ENCODE assay signal across 11 cellular contexts in the genomic region with DNA sequence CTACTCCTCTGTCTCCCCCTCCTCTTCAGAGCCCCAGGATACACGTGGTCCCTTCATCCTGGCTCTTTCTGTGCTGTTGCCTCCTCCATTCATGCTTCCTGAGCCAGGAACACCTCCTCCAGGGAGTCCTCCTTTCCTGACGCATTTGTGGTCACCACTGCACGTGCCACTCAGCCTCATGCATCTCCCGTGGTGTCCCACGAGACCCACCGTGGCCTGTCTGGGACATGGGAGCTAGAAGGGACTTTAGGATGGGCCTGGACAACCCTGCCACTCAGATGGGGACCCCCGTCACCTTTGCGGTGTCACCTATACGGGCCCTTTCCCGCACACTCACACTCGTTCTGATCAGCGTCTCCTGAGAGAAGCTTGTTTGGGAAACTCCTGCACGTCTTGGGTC. TPM values are rescaled to one million over a fixed set of nuclear protein-coding genes. Genes with fewer than 3 reads are reported as not detected.
DNase-seq lines count a peak whose midpoint lies in the region; ATAC-seq and TF ChIP-seq lines count a peak whose summit lies in the region.
"Had no signal": no experiment of that assay in that cellular context is flagged by ENCODE, and none has a peak within 500 bp of the region (broad histone marks: within the 10 kb centered on the region; RNA-seq: fewer than 3 reads in every experiment).

No MANE protein-coding gene starts in this region.

- H3K9me3 ChIP-seq in effector memory CD4-positive, alpha-beta T cell (ENCODE audit: control insufficient read depth, low read length), result no peaks in the 10 kb centered on the region
- no peaks in the 10 kb centered on the region for H3K9me3 ChIP-seq in vagina

- DNase-seq in Right ventricle myocardium superior (peak; percentile 44), left ventricle myocardium superior (no peak), vagina (ENCODE audit: extremely low spot score in 2 of 2) (no peak), mesothelial cell of epicardium (ENCODE audit: low spot score in 2 of 2, unreplicated experiment in 2 of 2) (no peak)
- DNase-seq in effector memory CD4-positive, alpha-beta T cell, result no peak
- no peak for DNase-seq in stimulated activated naive CD4-positive, alpha-beta T cell (lab: John Stamatoyannopoulos, UW)
- no peak for DNase-seq in activated effector memory CD4-positive, alpha-beta T cell treated with Interleukin-2 at 50 U/mL for 16 hours
- DNase-seq: central memory CD4-positive, alpha-beta T cell; NCI-H1048 had no signal

- TF ChIP-seq CTCF in nephron (IDR thresholded peaks at IDR 0.05; ENCODE audit: unreplicated experiment in 3 of 3) (no peak), vagina (IDR thresholded peaks at IDR 0.05) (no peak), mesothelial cell of epicardium (IDR thresholded peaks at IDR 0.05; ENCODE audit: unreplicated experiment) (no peak)

- no peaks in the 10 kb centered on the region for H3K27me3 ChIP-seq in effector memory CD4-positive, alpha-beta T cell (replicated peaks; ENCODE audit: control insufficient read depth, insufficient read depth, low read length, poor library complexity, severe bottlenecking)
- H3K27me3 ChIP-seq in vagina, result no peaks in the 10 kb centered on the region

- peaks cover 8% of the 10 kb centered on the region for H3K9me3 Mint-ChIP-seq in nephron
- H3K9me3 Mint-ChIP-seq in mesothelial cell of epicardium, result peaks cover 13% of the 10 kb centered on the region

- H3K4me3 Mint-ChIP-seq in nephron (no peak overlapping the region), mesothelial cell of epicardium (no peak overlapping the region)

- peaks cover 85% of the 10 kb centered on the region for H3K4me1 Mint-ChIP-seq in nephron
- peaks cover 25% of the 10 kb centered on the region for H3K4me1 Mint-ChIP-seq in mesothelial cell of epicardium

- H3K27me3 Mint-ChIP-seq in nephron (ENCODE audit: low read depth) (peaks cover 9% of the 10 kb centered on the region), mesothelial cell of epicardium (ENCODE audit: low read depth) (peaks cover 8% of the 10 kb centered on the region)

- intact Hi-C loops in Right ventricle myocardium superior (cut with DNase I), result no loop called here
- intact Hi-C loops in left ventricle myocardium superior (cut with micrococcal nuclease), result no loop called here
- intact Hi-C loops in vagina (cut with DNase I), result loop anchor here (2.0 kb wide), 1 partner anchor 24 kb away; no protein-coding TSS in a partner anchor

- H3K4me1 ChIP-seq in effector memory CD4-positive, alpha-beta T cell (ENCODE audit: control insufficient read depth, insufficient read depth, low read length, poor library complexity, severe bottlenecking), result peaks cover 94% of the 10 kb centered on the region
- H3K4me1 ChIP-seq in vagina, result peaks cover 79% of the 10 kb centered on the region

- H3K27ac ChIP-seq in effector memory CD4-positive, alpha-beta T cell (ENCODE audit: insufficient read depth, low read length, poor library complexity, severe bottlenecking), result peak overlapping the region; percentile 71
- peak overlapping the region; percentile 88 for H3K27ac ChIP-seq in vagina
- H3K27ac ChIP-seq: hepatocyte had no signal

- no peaks in the 10 kb centered on the region for H3K36me3 ChIP-seq in effector memory CD4-positive, alpha-beta T cell (ENCODE audit: control insufficient read depth, insufficient read depth, low read length)
- H3K36me3 ChIP-seq in vagina, result no peaks in the 10 kb centered on the region

- H3K4me3 ChIP-seq in effector memory CD4-positive, alpha-beta T cell (ENCODE audit: insufficient read depth, low read depth, low read length, poor library complexity, severe bottlenecking), result peak overlapping the region; percentile 54
- peak overlapping the region in 1 of 2 donors; percentile 41 for H3K4me3 ChIP-seq in vagina
- H3K4me3 ChIP-seq: hepatocyte had no signal

- H3K27ac Mint-ChIP-seq in nephron (peak overlapping the region; percentile 17 to 43 (median 22)), mesothelial cell of epicardium (no peak overlapping the region)

- peaks cover 33% of the 10 kb centered on the region for H3K36me3 Mint-ChIP-seq in nephron (ENCODE audit: low read depth)
- peaks cover 19% of the 10 kb centered on the region for H3K36me3 Mint-ChIP-seq in mesothelial cell of epicardium

- no peak for TF ChIP-seq POLR2A in vagina (IDR thresholded peaks at IDR 0.05)

- ATAC-seq in Right ventricle myocardium superior (ENCODE audit: poor library complexity), result no peak
- ATAC-seq in left ventricle myocardium superior, result no peak

RNA-seq across cellular contexts. Expression of gene GLIPR2, which starts 6.7 kb away (rescaled TPM):
- 6.7 TPM for total RNA-seq in Right ventricle myocardium superior
- total RNA-seq in left ventricle myocardium superior, result 5.9 TPM
- 34.9 TPM for total RNA-seq in vagina
- total RNA-seq in mesothelial cell of epicardium, result 31.3 to 34.1 TPM (median 33.3 TPM) in 3 replicates

RNA-seq across cellular contexts. Expression of gene CCIN, which starts 25.9 kb away (rescaled TPM):
- total RNA-seq in Right ventricle myocardium superior (not detected), left ventricle myocardium superior (0.17 TPM), vagina (not detected), mesothelial cell of epicardium (0.33 to 0.52 TPM (median 0.40 TPM) in 3 replicates)
- total RNA-seq: hepatocyte had no signal

RNA-seq across cellular contexts. Expression of gene CLTA, which starts 47.5 kb away (rescaled TPM):
- total RNA-seq in Right ventricle myocardium superior, result 63.0 TPM
- total RNA-seq in left ventricle myocardium superior, result 60.7 TPM
- 199 TPM for total RNA-seq in vagina
- total RNA-seq in mesothelial cell of epicardium, result 173 to 181 TPM (median 180 TPM) in 3 replicates
